8 cellular contexts compared by ENCODE assay signal in genomic region chr6:143451531-143451930, GRCh38. TPM values are rescaled to one million over a fixed set of nuclear protein-coding genes. Genes with fewer than 3 reads are reported as not detected.
DNase-seq lines count a peak whose midpoint lies in the region; ATAC-seq, FAIRE-seq and TF ChIP-seq lines count a peak whose summit lies in the region.

No MANE protein-coding gene starts in this region.

- H3K27ac ChIP-seq in A549 (peak overlapping the region in 1 of 2 experiments; percentile 97; a peak in 3 of 6 replicates), ascending aorta (no peak overlapping the region)

- CTCF ChIA-PET in A549 (lab: Yijun Ruan, JAX) = no interaction called here

- H3K9me3 ChIP-seq in A549 (no peaks in the 10 kb centered on the region), ascending aorta (no peaks in the 10 kb centered on the region)

- H3K4me1 ChIP-seq in A549 = 0 out of 3 replicates have a peak, but pooled peaks cover 10% of the 10 kb centered on the region
- H3K4me1 ChIP-seq in ascending aorta = peaks cover 0 to 8% of the 10 kb centered on the region in 2 donors

- peak overlapping the region; percentile 94 for H3K27ac Mint-ChIP-seq in memory B cell

- no peaks in the 10 kb centered on the region for H3K27me3 ChIP-seq in ascending aorta

- TF ChIP-seq EP300 in A549 (IDR thresholded peaks at IDR 0.05) = no peak

- TF ChIP-seq RAD21 in A549 (conservative IDR thresholded peaks at IDR 0.05 in 1 of 2, IDR thresholded peaks at IDR 0.05 in 1 of 2) = no peak

- peak overlapping the region; percentile 87 for H3K4me3 ChIP-seq in A549
- peak overlapping the region; percentile 85 for H3K4me3 ChIP-seq in HFF-Myc (replicated peaks; ENCODE audit: low read depth, low read length)
- H3K4me3 ChIP-seq in ascending aorta = peak overlapping the region; percentile 56 to 83

- no peaks in the 10 kb centered on the region for H3K36me3 ChIP-seq in ascending aorta

- H3K4me3 Mint-ChIP-seq in memory B cell = peak overlapping the region; percentile 94

- H3K4me2 ChIP-seq in A549 = peak overlapping the region; percentile 92

- TF ChIP-seq POLR2A in A549 (IDR thresholded peaks at IDR 0.05; ENCODE audit: low read length) = no peak

- FAIRE-seq in A549 (lab: Jason Lieb, UNC) = no peak

- ATAC-seq in A549 (no peak), memory B cell (ENCODE audit: low read depth) (no peak)

- intact Hi-C loops in ascending aorta (cut with DNase I) = loop anchor here (5.0 kb wide), 1 partner anchor 1304 kb away; the partner anchor contains the start of genes NMBR and VTA1

- DNase-seq in A549 (ENCODE audit: low read depth in 1 of 2, low spot score in 1 of 2) = no peak
- DNase-seq in HFF-Myc (ENCODE audit: extremely low read depth, low read depth) = no peak
- DNase-seq in ascending aorta (ENCODE audit: low spot score in 2 of 2) = no peak
- no peak for DNase-seq in memory B cell (ENCODE audit: low spot score in 2 of 2)
- no peak for DNase-seq in NCI-H128 (lab: John Stamatoyannopoulos, UW; ENCODE audit: unreplicated experiment)
- DNase-seq in NCI-H146 treated with DMSO at 0.1 percent for 48 hours (lab: John Stamatoyannopoulos, UW; ENCODE audit: unreplicated experiment) = no peak
- no peak for DNase-seq in NCI-H774 (lab: John Stamatoyannopoulos, UW)
- DNase-seq in AG20443 (ENCODE audit: low spot score) = no peak

- H3K36me3 Mint-ChIP-seq in memory B cell = peaks cover 9% of the 10 kb centered on the region

- POLR2A ChIA-PET in A549 (lab: Yijun Ruan, JAX) = no interaction called here

- no peaks in the 10 kb centered on the region for H3K9me3 Mint-ChIP-seq in memory B cell

- 73% methylated on average over 4 of the region's 4 CpGs for WGBS in A549 (ENCODE audit: missing lambda C conversion rate)

- TF ChIP-seq CTCF in A549 (IDR thresholded peaks at IDR 0.05) (no peak), HFF-Myc (IDR thresholded peaks at IDR 0.05; ENCODE audit: low read depth, low read length, missing control alignments) (no peak), ascending aorta (IDR thresholded peaks at IDR 0.05) (no peak)

- H3K4me1 Mint-ChIP-seq in memory B cell = peaks cover 26% of the 10 kb centered on the region

- no peaks in the 10 kb centered on the region for H3K27me3 Mint-ChIP-seq in memory B cell

TF ChIP-seq in A549, 52 proteins besides CTCF, POLR2A, EP300 and RAD21:
- TF ChIP-seq ZC3H11A (IDR thresholded peaks at IDR 0.05) (no peak), HES2 (IDR thresholded peaks at IDR 0.05) (no peak), EHF (CRISPR knock-in tag; IDR thresholded peaks at IDR 0.05) (no peak), KDM5A (IDR thresholded peaks at IDR 0.05) (no peak)
- TF ChIP-seq, protein P1, sequence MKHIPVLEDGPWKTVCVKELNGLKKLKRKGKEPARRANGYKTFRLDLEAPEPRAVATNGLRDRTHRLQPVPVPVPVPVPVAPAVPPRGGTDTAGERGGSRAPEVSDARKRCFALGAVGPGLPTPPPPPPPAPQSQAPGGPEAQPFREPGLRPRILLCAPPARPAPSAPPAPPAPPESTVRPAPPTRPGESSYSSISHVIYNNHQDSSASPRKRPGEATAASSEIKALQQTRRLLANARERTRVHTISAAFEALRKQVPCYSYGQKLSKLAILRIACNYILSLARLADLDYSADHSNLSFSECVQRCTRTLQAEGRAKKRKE (CRISPR knock-in tag; IDR thresholded peaks at IDR 0.05; ENCODE audit: low read depth) = no peak

RNA-seq across cellular contexts. Expression of gene PEX3, which starts 0.9 kb away (rescaled TPM):
- polyA plus RNA-seq in A549 (2011; rRNA removed) = 24.7 and 25.9 TPM in 2 replicates
- polyA plus RNA-seq in A549 (2012; cell fraction: cytosol; rRNA removed) = 10.3 and 11.2 TPM in 2 replicates
- polyA plus RNA-seq in A549 (2012; cell fraction: nucleus; rRNA removed) = 3.2 and 4.5 TPM in 2 replicates
- 14.0 to 15.7 TPM (median 15.1 TPM) in 3 replicates for polyA plus RNA-seq in A549 (2017; fragmentation: RNase III; extraction: RNeasy Plus Mini Kit Qiagen cat#74134 plus additional on column Dnase treatment)
- polyA minus RNA-seq in A549 (2011; rRNA and poly(A)+ RNA removed) = 12.1 and 12.4 TPM in 2 replicates
- total RNA-seq in ascending aorta = 0.96 TPM

RNA-seq across cellular contexts. Expression of gene ADAT2, which starts 1.0 kb away (rescaled TPM):
- polyA plus RNA-seq in A549 (2011; rRNA removed) (5.1 and 7.1 TPM in 2 replicates), A549 (2017; fragmentation: RNase III; extraction: RNeasy Plus Mini Kit Qiagen cat#74134 plus additional on column Dnase treatment) (7.8 to 8.2 TPM (median 8.0 TPM) in 3 replicates)
- 2.1 and 2.3 TPM in 2 replicates for polyA plus RNA-seq in A549 (2012; cell fraction: cytosol; rRNA removed)
- polyA plus RNA-seq in A549 (2012; cell fraction: nucleus; rRNA removed) = 3.6 and 5.0 TPM in 2 replicates
- 1.7 and 2.8 TPM in 2 replicates for polyA minus RNA-seq in A549 (2011; rRNA and poly(A)+ RNA removed)
- total RNA-seq in ascending aorta = 24.8 TPM

RNA-seq across cellular contexts. Expression of gene FUCA2, which starts 60.0 kb away (rescaled TPM):
- 54.3 and 55.5 TPM in 2 replicates for polyA plus RNA-seq in A549 (2011; rRNA removed)
- 17.3 and 19.7 TPM in 2 replicates for polyA plus RNA-seq in A549 (2012; cell fraction: cytosol; rRNA removed)
- 14.2 and 30.1 TPM in 2 replicates for polyA plus RNA-seq in A549 (2012; cell fraction: nucleus; rRNA removed)
- 46.3 to 46.9 TPM (median 46.8 TPM) in 3 replicates for polyA plus RNA-seq in A549 (2017; fragmentation: RNase III; extraction: RNeasy Plus Mini Kit Qiagen cat#74134 plus additional on column Dnase treatment)
- 15.8 and 17.8 TPM in 2 replicates for polyA minus RNA-seq in A549 (2011; rRNA and poly(A)+ RNA removed)
- 9.7 TPM for total RNA-seq in ascending aorta
